Comparison of ENCODE assay signal across 1 cellular context in the genomic region with DNA sequence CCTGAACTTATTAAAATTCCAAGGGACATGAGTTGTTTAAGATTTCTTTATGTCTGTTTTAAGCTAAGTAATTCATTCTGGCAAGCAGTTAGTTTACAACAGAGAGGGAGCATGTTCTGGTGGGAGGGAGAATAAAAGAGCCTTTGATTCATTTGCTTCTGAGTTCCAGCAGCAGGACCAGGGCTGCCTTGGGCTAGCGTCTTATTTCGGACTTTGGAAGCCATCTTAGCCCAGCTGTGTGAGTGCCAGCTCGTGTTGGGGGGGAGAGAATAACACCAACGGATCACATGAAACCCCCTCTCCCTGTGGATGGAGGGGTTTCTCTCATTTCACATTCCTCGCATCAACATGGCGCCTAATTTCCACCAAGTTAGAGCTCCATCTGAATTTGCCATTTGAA.
TF ChIP-seq lines count a peak whose summit lies in the region.

No MANE protein-coding gene starts in this region.

TF ChIP-seq in K562, 482 proteins besides CTCF, POLR2A, EP300 and RAD21 (continued from another document):
- TF ChIP-seq, protein P1, sequence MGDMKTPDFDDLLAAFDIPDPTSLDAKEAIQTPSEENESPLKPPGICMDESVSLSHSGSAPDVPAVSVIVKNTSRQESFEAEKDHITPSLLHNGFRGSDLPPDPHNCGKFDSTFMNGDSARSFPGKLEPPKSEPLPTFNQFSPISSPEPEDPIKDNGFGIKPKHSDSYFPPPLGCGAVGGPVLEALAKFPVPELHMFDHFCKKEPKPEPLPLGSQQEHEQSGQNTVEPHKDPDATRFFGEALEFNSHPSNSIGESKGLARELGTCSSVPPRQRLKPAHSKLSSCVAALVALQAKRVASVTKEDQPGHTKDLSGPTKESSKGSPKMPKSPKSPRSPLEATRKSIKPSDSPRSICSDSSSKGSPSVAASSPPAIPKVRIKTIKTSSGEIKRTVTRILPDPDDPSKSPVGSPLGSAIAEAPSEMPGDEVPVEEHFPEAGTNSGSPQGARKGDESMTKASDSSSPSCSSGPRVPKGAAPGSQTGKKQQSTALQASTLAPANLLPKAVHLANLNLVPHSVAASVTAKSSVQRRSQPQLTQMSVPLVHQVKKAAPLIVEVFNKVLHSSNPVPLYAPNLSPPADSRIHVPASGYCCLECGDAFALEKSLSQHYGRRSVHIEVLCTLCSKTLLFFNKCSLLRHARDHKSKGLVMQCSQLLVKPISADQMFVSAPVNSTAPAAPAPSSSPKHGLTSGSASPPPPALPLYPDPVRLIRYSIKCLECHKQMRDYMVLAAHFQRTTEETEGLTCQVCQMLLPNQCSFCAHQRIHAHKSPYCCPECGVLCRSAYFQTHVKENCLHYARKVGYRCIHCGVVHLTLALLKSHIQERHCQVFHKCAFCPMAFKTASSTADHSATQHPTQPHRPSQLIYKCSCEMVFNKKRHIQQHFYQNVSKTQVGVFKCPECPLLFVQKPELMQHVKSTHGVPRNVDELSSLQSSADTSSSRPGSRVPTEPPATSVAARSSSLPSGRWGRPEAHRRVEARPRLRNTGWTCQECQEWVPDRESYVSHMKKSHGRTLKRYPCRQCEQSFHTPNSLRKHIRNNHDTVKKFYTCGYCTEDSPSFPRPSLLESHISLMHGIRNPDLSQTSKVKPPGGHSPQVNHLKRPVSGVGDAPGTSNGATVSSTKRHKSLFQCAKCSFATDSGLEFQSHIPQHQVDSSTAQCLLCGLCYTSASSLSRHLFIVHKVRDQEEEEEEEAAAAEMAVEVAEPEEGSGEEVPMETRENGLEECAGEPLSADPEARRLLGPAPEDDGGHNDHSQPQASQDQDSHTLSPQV (IDR thresholded peaks at IDR 0.05): 0 out of 2 replicates have a peak, but pooled peaks have one; percentile 21
- TF ChIP-seq, protein P2, sequence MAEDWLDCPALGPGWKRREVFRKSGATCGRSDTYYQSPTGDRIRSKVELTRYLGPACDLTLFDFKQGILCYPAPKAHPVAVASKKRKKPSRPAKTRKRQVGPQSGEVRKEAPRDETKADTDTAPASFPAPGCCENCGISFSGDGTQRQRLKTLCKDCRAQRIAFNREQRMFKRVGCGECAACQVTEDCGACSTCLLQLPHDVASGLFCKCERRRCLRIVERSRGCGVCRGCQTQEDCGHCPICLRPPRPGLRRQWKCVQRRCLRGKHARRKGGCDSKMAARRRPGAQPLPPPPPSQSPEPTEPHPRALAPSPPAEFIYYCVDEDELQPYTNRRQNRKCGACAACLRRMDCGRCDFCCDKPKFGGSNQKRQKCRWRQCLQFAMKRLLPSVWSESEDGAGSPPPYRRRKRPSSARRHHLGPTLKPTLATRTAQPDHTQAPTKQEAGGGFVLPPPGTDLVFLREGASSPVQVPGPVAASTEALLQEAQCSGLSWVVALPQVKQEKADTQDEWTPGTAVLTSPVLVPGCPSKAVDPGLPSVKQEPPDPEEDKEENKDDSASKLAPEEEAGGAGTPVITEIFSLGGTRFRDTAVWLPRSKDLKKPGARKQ (CRISPR knock-in tag; IDR thresholded peaks at IDR 0.05): no peak
